In the genomic region with DNA sequence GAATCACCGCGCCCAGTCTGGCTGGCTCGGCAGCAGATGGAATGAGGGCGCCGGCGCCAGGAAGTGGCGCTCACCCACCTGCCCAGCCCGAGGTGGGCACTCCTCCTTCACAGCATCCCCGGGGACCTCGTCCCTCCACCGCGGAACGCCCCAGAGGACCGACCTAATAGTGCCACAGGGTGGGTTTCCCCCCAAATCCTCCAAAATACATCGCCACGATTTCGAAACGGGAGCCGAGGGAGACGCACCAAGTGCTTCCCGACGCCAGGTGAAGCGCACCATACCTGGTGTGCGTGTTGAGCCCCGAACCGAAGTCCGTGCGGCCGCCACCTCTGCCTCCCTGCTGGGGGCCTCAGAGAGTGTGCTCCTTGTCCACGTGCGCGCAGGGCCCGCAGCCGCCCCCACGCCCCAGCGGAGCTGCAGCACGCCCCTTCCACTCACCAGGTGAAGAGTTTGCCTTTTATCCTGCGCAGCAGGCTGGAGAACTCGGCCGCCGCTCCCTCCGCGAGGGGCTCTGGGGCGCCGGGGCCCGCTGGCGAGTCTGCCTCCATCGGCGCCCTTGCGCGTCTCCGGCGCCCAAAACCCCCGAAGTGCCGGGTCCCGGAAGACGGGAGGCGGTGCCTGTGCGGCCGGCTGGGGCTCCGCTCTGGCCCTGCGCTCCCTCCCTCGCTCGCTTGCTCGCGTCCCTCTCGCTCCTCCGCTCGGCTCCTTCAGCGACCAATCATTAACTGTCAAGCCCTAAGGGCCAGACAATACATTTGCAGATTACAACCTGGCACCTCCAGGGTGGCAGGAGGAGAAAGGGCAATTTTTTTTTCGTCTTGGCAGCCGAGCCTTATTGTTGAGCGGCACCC, we compare ENCODE assay signal across 8 cellular contexts. TPM values are rescaled to one million over a fixed set of nuclear protein-coding genes. Genes with fewer than 3 reads are reported as not detected.
DNase-seq lines count a peak whose midpoint lies in the region; ATAC-seq, FAIRE-seq and TF ChIP-seq lines count a peak whose summit lies in the region.

TSS of gene SLC35F2 (minus strand) at position 571 of the 854 bp plus-strand sequence. CDS start at position 551, 20 bp downstream.

- H3K4me2 ChIP-seq in K562 (ENCODE audit: insufficient read depth, low read length) = peak within 1 kb of the TSS; percentile 87
- H3K4me2 ChIP-seq in smooth muscle cell = peak within 1 kb of the TSS; percentile 98

- H3K9ac ChIP-seq in K562 (ENCODE audit: insufficient read depth in 1 of 2, low read depth in 2 of 2, low read length in 2 of 2) = peak within 1 kb of the TSS; percentile 61 to 98
- peak within 1 kb of the TSS; percentile 57 for H3K9ac ChIP-seq in smooth muscle cell (ENCODE audit: low read depth)

- H3K27me3 ChIP-seq in K562 (ENCODE audit: control insufficient read depth in 2 of 2, insufficient read depth in 2 of 2, low read length in 2 of 2) (no peaks in the 10 kb centered on the region; a peak in 1 of 5 replicates), smooth muscle cell (ENCODE audit: low read depth) (peaks cover 14% of the 10 kb centered on the region)

- no peaks in the 10 kb centered on the region for H3K9me1 ChIP-seq in K562 (ENCODE audit: control insufficient read depth, insufficient read depth, low read length)

- peak within 1 kb of the TSS; percentile 80 for H2AFZ ChIP-seq in K562 (ENCODE audit: low read depth, low read length)
- peak within 1 kb of the TSS; percentile 98 for H2AFZ ChIP-seq in smooth muscle cell (ENCODE audit: low read depth)

- H4K20me1 ChIP-seq in K562 (replicated peaks; ENCODE audit: control insufficient read depth, insufficient read depth, low read length) (no peaks in the 10 kb centered on the region; the same call in 1 of the 2 replicates), smooth muscle cell (ENCODE audit: low read depth) (no peaks in the 10 kb centered on the region)

- H3K9me3 ChIP-seq in K562 (replicated peaks; ENCODE audit: control insufficient read depth, insufficient read depth, low read depth, low read length) = no peaks in the 10 kb centered on the region
- H3K9me3 ChIP-seq in smooth muscle cell (replicated peaks; ENCODE audit: low read depth) = no peaks in the 10 kb centered on the region

- peak; percentile 85 for TF ChIP-seq POLR2A in K562 (conservative IDR thresholded peaks at IDR 0.05)

- 0 out of 2 replicates have a peak, but pooled peaks have one; percentile 5 for TF ChIP-seq EP300 in K562 (IDR thresholded peaks at IDR 0.05; ENCODE audit: low read length)

- H3K4me1 ChIP-seq in K562 (replicated peaks in 1 of 2; ENCODE audit: control insufficient read depth in 2 of 2, insufficient read depth in 2 of 2, low read length in 2 of 2) (peaks cover 6 to 17% of the 10 kb centered on the region in 2 experiments; a peak in 3 of 5 replicates), smooth muscle cell (ENCODE audit: low read depth) (peaks cover 10% of the 10 kb centered on the region)

- CTCF ChIA-PET in K562 (lab: Yijun Ruan, JAX; ENCODE audit: low intra/inter-chr PET ratio) = interaction anchor here (0.5 kb wide), 1 partner anchor 14 kb away, joined by 3 read pairs; no protein-coding TSS in a partner anchor

- peak; percentile 65 for DNase-seq in GM18507 (ENCODE audit: extremely low spot score, insufficient read length, low read depth)
- DNase-seq in NCI-H1930 (lab: John Stamatoyannopoulos, UW) = peak; percentile 69 to 73
- peak; percentile 40 for DNase-seq in T-helper 22 cell (ENCODE audit: low read depth)
- DNase-seq in K562 (ENCODE audit: extremely low read depth in 1 of 4, low spot score in 3 of 4) = peak; percentile 72 to 86 (median 78)
- peak; percentile 79 for DNase-seq in iPS-NIHi11 (ENCODE audit: low spot score)
- no peak for DNase-seq in smooth muscle cell (lab: John Stamatoyannopoulos, UW; ENCODE audit: unreplicated experiment)
- no peak for DNase-seq in amniotic stem cell (lab: John Stamatoyannopoulos, UW)

- H3K27ac ChIP-seq in K562 (ENCODE audit: extremely low read depth, low read depth, low read length) (peak within 1 kb of the TSS; percentile 58), smooth muscle cell (ENCODE audit: low read depth) (peak within 1 kb of the TSS; percentile 20)

- TSS peak; percentile 70 for BruUV-seq in K562 (replicated peaks; lab: Mats Ljungman, UMichigan)

- H3K4me3 ChIP-seq in K562 = peak within 1 kb of the TSS; percentile 77
- H3K4me3 ChIP-seq in smooth muscle cell = peak within 1 kb of the TSS; percentile 68

- POLR2A ChIA-PET in K562 (lab: Yijun Ruan, JAX) = interaction anchor here (1.0 to 1.5 kb wide), 4 partner anchors 8 to 62 kb away, joined by 3 to 6 read pairs (median 4); no protein-coding TSS in a partner anchor

- peak; percentile 4 to 12 (median 9); a peak in 1 of 6 replicates for TF ChIP-seq CTCF in K562 (IDR thresholded peaks at IDR 0.05 in 2 of 3, conservative IDR thresholded peaks at IDR 0.05 in 1 of 3; ENCODE audit: insufficient read depth in 2 of 3, low read depth in 1 of 3, low read length in 3 of 3)
- TF ChIP-seq CTCF in smooth muscle cell (IDR thresholded peaks at IDR 0.05; ENCODE audit: borderline replicate concordance, insufficient read depth, poor library complexity, severe bottlenecking) = no peak

- H3F3A ChIP-seq in smooth muscle cell (ENCODE audit: low read depth) = peaks cover 5% of the 10 kb centered on the region

- ATAC-seq in HG02870 (IDR thresholded peaks at IDR 0.05; ENCODE audit: unreplicated experiment) = peak; percentile 86
- peak; percentile 92 for ATAC-seq in K562

- in situ Hi-C loops in K562 (cut with MboI) = no loop called here

- intact Hi-C loops in K562 (cut with micrococcal nuclease) = loop anchor here (5.0 kb wide), 2 partner anchors 61 to 291 kb away; partner anchors contain the start of gene ALKBH8

- H3K79me2 ChIP-seq in K562 (ENCODE audit: control insufficient read depth, insufficient read depth, low read length) = peaks cover 56% of the 10 kb centered on the region
- H3K79me2 ChIP-seq in smooth muscle cell (ENCODE audit: low read depth) = no peaks in the 10 kb centered on the region

- no peak for TF ChIP-seq RAD21 in K562 (CRISPR knock-in tag; conservative IDR thresholded peaks at IDR 0.05 in 1 of 2, IDR thresholded peaks at IDR 0.05 in 1 of 2)

- peak; percentile 92 for FAIRE-seq in GM18507 (lab: Jason Lieb, UNC)
- FAIRE-seq in K562 (lab: Jason Lieb, UNC) = peak; percentile 76

- 1% methylated on average over 53 of the region's 73 CpGs for WGBS in K562 (ENCODE audit: insufficient coverage, low coverage, missing lambda C conversion rate)
- under 1% methylated on average over 71 of the region's 73 CpGs for WGBS in smooth muscle cell (ENCODE audit: low lambda C conversion rate)

- H3K36me3 ChIP-seq in K562 (ENCODE audit: control insufficient read depth, insufficient read depth, low read length) = peaks cover 17% of the 10 kb centered on the region; the same call in 2 of the 3 replicates
- H3K36me3 ChIP-seq in smooth muscle cell (ENCODE audit: low read depth) = no peaks in the 10 kb centered on the region

TF ChIP-seq in K562, 482 proteins besides CTCF, POLR2A, EP300 and RAD21 (continues in another document):
- TF ChIP-seq C11orf30 (IDR thresholded peaks at IDR 0.05; ENCODE audit: low read depth) (no peak), RAD51 (IDR thresholded peaks at IDR 0.05; ENCODE audit: borderline replicate concordance, low read depth) (no peak), POU5F1 (IDR thresholded peaks at IDR 0.05; ENCODE audit: borderline replicate concordance, low read depth, low read length, partially characterized antibody) (no peak), FOXP1 (CRISPR knock-in tag; IDR thresholded peaks at IDR 0.05) (peak; percentile 41; the same call in 1 of the 2 replicates), RHOXF2B (CRISPR knock-in tag; conservative IDR thresholded peaks at IDR 0.05) (no peak), TBL1XR1 (IDR thresholded peaks at IDR 0.05; ENCODE audit: low read length in 2 of 2) (0 out of 4 replicates have a peak, but pooled peaks of 1 of the 2 experiments have one; percentile 27), ZFX (CRISPR knock-in tag; IDR thresholded peaks at IDR 0.05) (peak; percentile 92), JUN (IDR thresholded peaks at IDR 0.05; ENCODE audit: borderline replicate concordance, low read depth, low read length) (no peak), JUN (CRISPR knock-in tag; IDR thresholded peaks at IDR 0.05; ENCODE audit: borderline replicate concordance) (no peak)

RNA-seq across cellular contexts. Expression of gene SLC35F2, which starts in this region (rescaled TPM):
- total RNA-seq in K562 (2011; cell fraction: chromatin; rRNA removed; ENCODE audit: low replicate concordance) = 39.3 and 43.0 TPM in 2 replicates
- total RNA-seq in K562 (2011; cell fraction: nucleolus; rRNA removed) = 42.8 and 45.0 TPM in 2 replicates
- 61.6 and 73.7 TPM in 2 replicates for total RNA-seq in K562 (2011; cell fraction: nucleoplasm; rRNA removed)
- total RNA-seq in K562 (2014; rRNA removed) = 50.5 and 55.6 TPM in 2 replicates
- total RNA-seq in K562 (2014; rRNA removed; fragmentation: Illumina TruSeq; extraction: Trizol) = 63.9 and 71.7 TPM in 2 replicates
- 54.6 and 54.9 TPM in 2 replicates for total RNA-seq in K562 (2015; rRNA removed; fragmentation: Illumina TruSeq; extraction: Trizol)
- 53.3 and 53.4 TPM in 2 replicates for total RNA-seq in K562 (2021)
- polyA plus RNA-seq in K562 (2011; rRNA removed) = 33.6 and 47.6 TPM in 2 replicates
- polyA plus RNA-seq in K562 (2011; cell fraction: cytosol; rRNA removed) = 30.8 and 38.5 TPM in 2 replicates
- polyA plus RNA-seq in K562 (2011; cell fraction: nucleus; rRNA removed) = 16.2 and 16.8 TPM in 2 replicates
- polyA plus RNA-seq in K562 (2012) = 21.2 and 39.4 TPM in 2 replicates
- polyA plus RNA-seq in K562 (2014; fragmentation: Illumina TruSeq; extraction: Trizol) = 55.0 and 58.6 TPM in 2 replicates
- 10 to 100 TPM; 28.6 to 38.3 TPM for polyA plus RNA-seq in K562 (2014; fragmentation: Nextera tagmentation; extraction: Ambion mirVana)
- polyA plus RNA-seq in K562 (2014; rRNA removed) = 37.8 and 45.0 TPM in 2 replicates
- polyA minus RNA-seq in K562 (2011; rRNA and poly(A)+ RNA removed) = 103 and 113 TPM in 2 replicates
- 27.1 and 45.6 TPM in 2 replicates for polyA minus RNA-seq in K562 (2011; cell fraction: cytosol; rRNA and poly(A)+ RNA removed)
- 5.9 and 12.4 TPM in 2 replicates for polyA minus RNA-seq in K562 (2011; cell fraction: nucleus; rRNA and poly(A)+ RNA removed)
- 7.8 and 11.8 TPM in 2 replicates for total RNA-seq in smooth muscle cell
- polyA plus RNA-seq in smooth muscle cell = 2.4 and 10.4 TPM in 2 replicates

Comparison
In these comparisons a context has a peak if more than half of its experiments do, and no peak if none do; other contexts are left out.
1. DNase-seq: peak in GM18507 (single experiment), NCI-H1930 (2 of 2), T-helper 22 cell (single experiment), K562 (4 of 4) and iPS-NIHi11 (single experiment); none in smooth muscle cell (single experiment) and amniotic stem cell (single experiment).